Comparison of ENCODE assay signal across 9 cellular contexts in genomic region chr9:89495824-89496555, GRCh38. TPM values are rescaled to one million over a fixed set of nuclear protein-coding genes. Genes with fewer than 3 reads are reported as not detected.
DNase-seq lines count a peak whose midpoint lies in the region; ATAC-seq and TF ChIP-seq lines count a peak whose summit lies in the region.
"Had no signal": no experiment of that assay in that cellular context is flagged by ENCODE, and none has a peak within 500 bp of the region (broad histone marks: within the 10 kb centered on the region; RNA-seq: fewer than 3 reads in every experiment).

No MANE protein-coding gene starts in this region.

- TF ChIP-seq CTCF in Caco-2 (IDR thresholded peaks at IDR 0.05; ENCODE audit: insufficient read depth in 1 of 2, low read depth in 1 of 2, low read length in 1 of 2, severe bottlenecking in 1 of 2, unreplicated experiment in 1 of 2) (no peak), KMS-11 (conservative IDR thresholded peaks at IDR 0.05; ENCODE audit: low read depth, low read length) (no peak), colonic mucosa (IDR thresholded peaks at IDR 0.05) (no peak), neutrophil (IDR thresholded peaks at IDR 0.05) (no peak)

- H2AFZ ChIP-seq in KMS-11 (ENCODE audit: low read depth): no peak overlapping the region
- H2AFZ ChIP-seq: GM23248 had no signal

- no peaks in the 10 kb centered on the region for H3K36me3 ChIP-seq in Caco-2 (ENCODE audit: control insufficient read depth, insufficient read depth, low read length)
- H3K36me3 ChIP-seq in KMS-11 (ENCODE audit: insufficient read depth): no peaks in the 10 kb centered on the region; the same call in 1 of the 2 replicates
- H3K36me3 ChIP-seq in colonic mucosa: no peaks in the 10 kb centered on the region
- peaks cover 19% of the 10 kb centered on the region for H3K36me3 ChIP-seq in neutrophil

- TSS peak; percentile 32 for BruUV-seq in Caco-2 (replicated peaks; lab: Mats Ljungman, UMichigan)

- no peak for TF ChIP-seq POLR2A in GM18505 (IDR thresholded peaks at IDR 0.05; ENCODE audit: borderline replicate concordance, extremely low read depth, insufficient read depth, insufficient read length)

- H3K36me3 Mint-ChIP-seq in Caco-2 (ENCODE audit: insufficient read depth, unreplicated experiment): peaks cover 5% of the 10 kb centered on the region

- H3K4me1 Mint-ChIP-seq in Caco-2 (ENCODE audit: low read depth, unreplicated experiment): no peaks in the 10 kb centered on the region

- in situ Hi-C loops in KBM-7 (cut with MboI; ENCODE audit: low pct_unique_long_range_greater_than_20kb, low sequenced_read_pairs): no loop called here

- no peak overlapping the region for H3K4me3 Mint-ChIP-seq in Caco-2 (ENCODE audit: unreplicated experiment)

- H3K9me3 ChIP-seq in Caco-2 (no peaks in the 10 kb centered on the region), colonic mucosa (no peaks in the 10 kb centered on the region), neutrophil (no peaks in the 10 kb centered on the region)

- H3K9me3 Mint-ChIP-seq in Caco-2 (ENCODE audit: unreplicated experiment): no peaks in the 10 kb centered on the region

- intact Hi-C loops in Caco-2 (cut with micrococcal nuclease; ENCODE audit: unreplicated experiment): loop anchor here (2.0 kb wide), 1 partner anchor 53 kb away; no protein-coding TSS in a partner anchor
- intact Hi-C loops in colonic mucosa (cut with DNase I): no loop called here

- POLR2A ChIA-PET in Caco-2 (lab: Charles Lee): no interaction called here

- H3K9ac ChIP-seq in KMS-11: peak overlapping the region; percentile 65; the same call in 1 of the 2 replicates
- H3K9ac ChIP-seq in colonic mucosa (ENCODE audit: low read depth in 2 of 2, low read length in 2 of 2): peak overlapping the region; percentile 35 to 84
- H3K9ac ChIP-seq: GM23248 had no signal

- H3K4me2 ChIP-seq in KMS-11: peak overlapping the region; percentile 98

- ATAC-seq in GM21360 (IDR thresholded peaks at IDR 0.05; ENCODE audit: unreplicated experiment) (no peak), GM18505 (IDR thresholded peaks at IDR 0.05; ENCODE audit: unreplicated experiment) (no peak)

- H3K4me3 ChIP-seq in Caco-2 (ENCODE audit: low read depth, low read length) (no peak overlapping the region), KMS-11 (IDR thresholded peaks at IDR 0.05; ENCODE audit: insufficient read depth, low read depth, low read length) (no peak overlapping the region), colonic mucosa (peak overlapping the region; percentile 70), neutrophil (ENCODE audit: low read depth in 1 of 2, low read length in 1 of 2) (peak overlapping the region; percentile 91 to 94)
- H3K4me3 ChIP-seq: GM23248 had no signal

- peak overlapping the region; percentile 61; the same call in 1 of the 2 replicates for H3K27ac ChIP-seq in KMS-11
- H3K27ac ChIP-seq in colonic mucosa: peak overlapping the region; percentile 60
- H3K27ac ChIP-seq in neutrophil: peak overlapping the region; percentile 92
- H3K27ac ChIP-seq: GM23248 had no signal

- H3K27me3 Mint-ChIP-seq in Caco-2 (ENCODE audit: insufficient read depth, unreplicated experiment): peaks cover under 1% of the 10 kb centered on the region

- peaks cover 24% of the 10 kb centered on the region for H4K20me1 ChIP-seq in KMS-11 (ENCODE audit: insufficient read depth)

- CTCF ChIA-PET in Caco-2 (lab: Charles Lee): no interaction called here

- DNase-seq in Caco-2 (no peak), colonic mucosa (no peak), KBM-7 (no peak)
- DNase-seq in stimulated activated CD8-positive, alpha-beta memory T cell treated with anti-CD3 and anti-CD28 coated beads, Interleukin-4, amount 100 ng/mL, for 48 hours: no peak
- DNase-seq: GM23248 had no signal

- peaks cover 66% of the 10 kb centered on the region for H3K79me2 ChIP-seq in KMS-11 (ENCODE audit: insufficient read depth, low read depth)

- no peaks in the 10 kb centered on the region for H3K27me3 ChIP-seq in Caco-2 (replicated peaks; ENCODE audit: control insufficient read depth, insufficient read depth, low read length)
- no peaks in the 10 kb centered on the region for H3K27me3 ChIP-seq in KMS-11 (ENCODE audit: insufficient read depth, low read depth)
- no peaks in the 10 kb centered on the region for H3K27me3 ChIP-seq in colonic mucosa
- H3K27me3 ChIP-seq in neutrophil: no peaks in the 10 kb centered on the region

- H3K4me1 ChIP-seq in Caco-2: no peaks in the 10 kb centered on the region; the same call in 1 of the 2 replicates
- H3K4me1 ChIP-seq in KMS-11 (ENCODE audit: low read depth, poor library complexity, severe bottlenecking): peaks cover 62% of the 10 kb centered on the region
- no peaks in the 10 kb centered on the region for H3K4me1 ChIP-seq in colonic mucosa
- H3K4me1 ChIP-seq in neutrophil (ENCODE audit: control insufficient read depth in 1 of 2, insufficient read depth in 1 of 2, low read depth in 1 of 2, low read length in 1 of 2): peaks cover 62 to 77% of the 10 kb centered on the region in 2 experiments

- no peak overlapping the region for H3K27ac Mint-ChIP-seq in Caco-2 (ENCODE audit: unreplicated experiment)

RNA-seq across cellular contexts. Expression of gene SEMA4D, which starts 1.9 kb away (rescaled TPM):
- 16.0 and 17.1 TPM in 2 replicates for total RNA-seq in Caco-2 (2022)
- 10 to 100 TPM; 14.7 to 19.0 TPM for total RNA-seq in colonic mucosa

Comparison
In these comparisons a context has a peak if more than half of its experiments do, and no peak if none do; other contexts are left out.
1. H3K4me3 ChIP-seq: peak in colonic mucosa (single experiment) and neutrophil (2 of 2); none in Caco-2 (single experiment) and KMS-11 (single experiment).
2. Peak in every context shown above with its lines, with median percentiles within 50 percentile points of each other: H3K27ac ChIP-seq.